6 cellular contexts compared by ENCODE assay signal in the genomic region with DNA sequence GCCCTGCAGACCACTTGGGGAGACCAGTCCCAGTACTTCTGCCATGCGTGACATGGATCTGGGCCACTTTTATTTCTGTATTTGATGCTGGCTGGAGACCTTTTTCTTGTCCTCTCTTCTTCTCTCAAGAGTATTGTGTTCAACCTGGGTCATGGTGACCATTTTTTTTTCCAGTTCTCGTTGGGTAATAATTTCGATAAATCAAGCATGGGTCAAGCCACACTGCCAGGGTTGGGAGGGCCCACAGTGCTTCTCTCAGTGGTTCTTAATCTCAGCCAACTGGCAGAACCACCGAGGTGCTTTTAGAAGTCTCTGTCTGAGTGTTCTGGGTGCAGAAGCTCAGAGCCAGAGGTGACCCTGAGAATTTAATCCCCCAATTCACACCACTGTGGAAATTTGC.
"Had no signal": no experiment of that assay in that cellular context is flagged by ENCODE, and none has a peak within 500 bp of the region (broad histone marks: within the 10 kb centered on the region; RNA-seq: fewer than 3 reads in every experiment).

No MANE protein-coding gene starts in this region.

- DNase-seq: H9, HCEC 1CT, IMR-90, KG1 had no signal

- H3K4me3 ChIP-seq: GM23338, K562 had no signal

- H3K4me2 ChIP-seq: GM23338 had no signal
